1 cellular context compared by ENCODE assay signal in genomic region chr14:49816844-49817243, GRCh38.
A peak's percentile ranks its signal among the peaks of the same experiment; 100 is the strongest.
TF ChIP-seq lines count a peak whose summit lies in the region.

No MANE protein-coding gene starts in this region.

TF ChIP-seq in K562, 482 proteins besides CTCF, POLR2A, EP300 and RAD21:
- TF ChIP-seq RBM25 (IDR thresholded peaks at IDR 0.05; ENCODE audit: low read depth, low read length, severe bottlenecking) (peak; percentile 17), CREB1 (IDR thresholded peaks at IDR 0.05) (no peak), CREB1 (CRISPR knock-in tag; IDR thresholded peaks at IDR 0.05) (no peak), ZNF354B (CRISPR knock-in tag; IDR thresholded peaks at IDR 0.05) (peak; percentile 89), DACH1 (IDR thresholded peaks at IDR 0.05; ENCODE audit: partially characterized antibody) (no peak), KLF10 (CRISPR knock-in tag; IDR thresholded peaks at IDR 0.05) (no peak), TGIF2 (CRISPR knock-in tag; IDR thresholded peaks at IDR 0.05) (no peak), ZNF507 (tag; conservative IDR thresholded peaks at IDR 0.05) (peak; percentile 96), RBM39 (optimal IDR thresholded peaks at IDR 0.05; ENCODE audit: low read depth, low read length) (no peak), ZBTB9 (CRISPR knock-in tag; IDR thresholded peaks at IDR 0.05) (no peak), POLR2AphosphoS5 (IDR thresholded peaks at IDR 0.05; ENCODE audit: control insufficient read depth, insufficient read depth, low read depth, low read length) (no peak), MAFF (IDR thresholded peaks at IDR 0.05; ENCODE audit: low read length) (no peak), ZNF436 (CRISPR knock-in tag; IDR thresholded peaks at IDR 0.05) (no peak)
